Comparison of ENCODE assay signal across 8 cellular contexts in the genomic region with DNA sequence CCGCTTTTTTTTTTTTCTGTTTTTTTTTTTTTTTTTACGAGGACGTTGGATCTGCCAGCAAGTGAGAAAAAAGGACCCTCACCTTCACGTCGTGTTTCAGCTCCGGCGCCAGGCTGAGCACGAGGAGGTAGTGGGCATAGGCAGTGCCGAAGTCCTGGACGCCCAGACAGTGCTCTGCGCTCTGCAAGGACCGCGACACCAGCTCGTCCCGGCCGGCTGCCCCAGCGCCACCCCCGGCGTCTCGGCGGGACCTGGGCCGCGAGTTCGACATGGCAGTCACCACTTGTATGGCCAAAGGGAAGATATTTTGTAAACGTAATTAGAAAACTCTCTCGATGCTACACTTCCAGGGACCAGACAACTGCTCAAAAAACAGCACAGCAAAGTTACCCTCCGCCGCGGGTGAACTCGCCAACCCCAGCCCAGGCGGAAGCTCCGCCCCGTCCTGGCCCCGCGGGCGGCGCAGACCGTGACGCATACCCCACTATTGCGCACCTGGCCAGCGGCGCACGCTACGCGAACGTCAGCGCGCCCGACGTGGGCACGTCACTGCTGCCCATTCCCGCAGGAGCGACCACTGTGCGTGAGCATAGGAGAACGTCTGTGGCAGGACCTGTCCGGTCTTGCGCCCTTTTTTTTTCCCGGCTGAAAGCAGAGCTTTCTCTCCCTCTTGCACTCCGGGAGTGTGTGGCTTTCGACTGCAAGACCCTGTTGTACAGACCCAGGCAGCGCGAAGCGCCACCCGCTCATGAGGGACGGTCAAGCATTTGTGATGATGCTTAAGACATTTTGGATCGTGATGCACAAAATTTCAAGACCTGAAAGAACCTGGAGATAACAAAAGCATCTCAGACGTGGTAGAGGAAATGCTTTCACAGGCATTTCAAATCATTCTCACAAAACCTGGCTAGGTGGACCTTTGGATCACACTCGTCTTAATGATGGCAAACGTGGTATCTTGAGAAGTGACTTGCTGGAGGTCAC. TPM values are rescaled to one million over a fixed set of nuclear protein-coding genes. Genes with fewer than 3 reads are reported as not detected.
DNase-seq lines count a peak whose midpoint lies in the region; ATAC-seq and TF ChIP-seq lines count a peak whose summit lies in the region.

A gene (minus strand): TSS at position 447 of the 984 bp plus-strand sequence. CDS start 176 bp downstream, at position 271.

- peaks cover 4% of the 10 kb centered on the region; the same call in 1 of the 2 replicates for H3K4me1 ChIP-seq in BE2C

- peaks cover 5% of the 10 kb centered on the region; the same call in 1 of the 2 replicates for H3K36me3 ChIP-seq in BE2C

- intact Hi-C loops in left colon (cut with DNase I, micrococcal nuclease): no loop called here

- no peak for TF ChIP-seq CTCF in BE2C (IDR thresholded peaks at IDR 0.05; ENCODE audit: low read depth, low read length)
- no peak for TF ChIP-seq CTCF in coronary artery (IDR thresholded peaks at IDR 0.05)

- no peaks in the 10 kb centered on the region for H3K9me3 ChIP-seq in BE2C

- H3K4me3 ChIP-seq in BE2C (ENCODE audit: low read depth, low read length) (peak within 1 kb of the TSS; percentile 80), coronary artery (peak within 1 kb of the TSS; percentile 91)

- DNase-seq in BE2C: peak; percentile 94
- DNase-seq in NCI-H460 (ENCODE audit: extremely low read depth, low read depth): peak; percentile 69
- peak; percentile 92 for DNase-seq in activated CD4-positive, alpha-beta T cell treated with anti-CD3 and anti-CD28 coated beads for 48 hours
- DNase-seq in coronary artery (ENCODE audit: low spot score): peak; percentile 95
- DNase-seq in left colon: peak; percentile 89 to 93
- peak; percentile 74 to 84 for DNase-seq in stimulated activated CD4-positive, alpha-beta T cell treated with anti-CD3 and anti-CD28 coated beads, Interleukin-1b, Interleukin-23, amount 100 ng/mL, for 4 hours (ENCODE audit: low read depth in 2 of 2)

- ATAC-seq in GM19043 (IDR thresholded peaks at IDR 0.05; ENCODE audit: low read depth, unreplicated experiment) (peak; percentile 100), HG03354 (IDR thresholded peaks at IDR 0.05; ENCODE audit: poor library complexity, severe bottlenecking, unreplicated experiment) (peak; percentile 99), left colon (peak; percentile 99)

- no peaks in the 10 kb centered on the region for H3K27me3 ChIP-seq in BE2C

- peak within 1 kb of the TSS; percentile 83 to 88 for H3K27ac ChIP-seq in coronary artery

RNA-seq across cellular contexts. Expression of the gene that starts here (rescaled TPM):
- polyA plus RNA-seq in BE2C (2012; ENCODE audit: insufficient read depth, insufficient read length, low read depth): 4.0 TPM
- total RNA-seq in NCI-H460 (2014; rRNA removed; shearing (Covaris generic)): 3.3 and 4.3 TPM in 2 replicates
- polyA plus RNA-seq in NCI-H460 (2014; cell fraction: nucleus; rRNA removed): 2.7 and 9.3 TPM in 2 replicates
- total RNA-seq in left colon: 1 to 10 TPM; 5.1 to 7.1 TPM

Comparison
In these comparisons a context has a peak if more than half of its experiments do, and no peak if none do; other contexts are left out.
1. Peak in every context shown above with its lines: DNase-seq, ATAC-seq, H3K4me3 ChIP-seq and H3K27ac ChIP-seq.